Comparison of ENCODE assay signal across 8 cellular contexts in the genomic region with DNA sequence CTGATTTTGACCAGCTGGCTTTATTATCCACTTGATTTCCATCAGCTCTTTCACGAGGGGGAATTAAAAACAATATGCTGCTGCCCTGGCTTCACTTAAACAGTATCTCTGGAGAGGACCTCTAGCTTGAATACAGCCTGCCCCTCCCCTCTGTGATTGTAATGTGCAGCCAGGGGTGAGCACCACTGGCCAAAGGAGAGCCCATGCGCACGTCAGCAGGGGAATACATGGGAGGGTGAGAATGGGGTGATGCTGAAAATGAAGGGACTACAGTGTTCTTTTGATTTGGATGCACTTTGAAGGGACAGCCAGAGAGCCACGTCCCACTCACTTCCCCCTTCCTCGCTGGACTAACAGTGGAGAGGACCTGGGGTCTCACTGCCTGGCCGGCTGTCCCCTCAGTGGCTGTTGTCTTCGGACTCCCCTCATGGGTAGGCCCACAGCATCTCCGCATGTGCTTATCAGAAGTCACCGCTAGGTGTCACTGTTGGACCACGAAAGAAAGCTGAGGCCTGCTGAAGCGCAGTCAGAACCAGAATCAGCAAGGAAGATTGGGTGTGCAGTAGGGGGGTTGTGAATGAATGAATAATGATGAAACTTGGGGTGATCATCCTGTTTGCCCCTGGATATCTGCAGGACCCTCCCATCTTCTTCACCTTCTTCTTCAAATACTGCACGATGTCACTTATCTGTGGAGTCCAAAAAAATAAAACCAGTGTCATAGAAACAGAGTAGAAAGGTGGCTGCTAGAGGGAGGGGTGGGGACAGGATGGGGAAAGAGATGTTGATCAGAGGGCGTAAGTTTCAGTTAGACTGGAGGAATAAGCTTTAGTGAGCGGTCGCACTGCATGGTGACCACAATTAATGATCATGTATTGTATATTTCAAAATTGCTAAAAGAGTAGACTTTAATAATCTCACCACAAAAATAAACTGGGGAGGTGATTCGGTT. TPM values are rescaled to one million over a fixed set of nuclear protein-coding genes. Genes with fewer than 3 reads are reported as not detected.
A peak's percentile ranks its signal among the peaks of the same experiment; 100 is the strongest.
DNase-seq lines count a peak whose midpoint lies in the region; ATAC-seq and TF ChIP-seq lines count a peak whose summit lies in the region.

No MANE protein-coding gene starts in this region.

- DNase-seq in 8988T (peak; percentile 42), NCI-H2227 treated with DMSO at 0.1 percent for 48 hours (lab: John Stamatoyannopoulos, UW) (peak; percentile 63), choroid plexus epithelial cell (ENCODE audit: low read depth) (peak; percentile 71), right lobe of liver (peak; percentile 65 to 73 (median 66))
- DNase-seq in activated CD4-positive, alpha-beta T cell treated with anti-CD3 and anti-CD28 coated beads for 48 hours = peak; percentile 75
- peak; percentile 38 to 56 (median 41) for DNase-seq in stimulated activated CD4-positive, alpha-beta T cell treated with anti-CD3 and anti-CD28 coated beads, TNF-alpha, amount 100 ng/mL, for 24 hours (ENCODE audit: low read depth in 3 of 3)

- H3K36me3 ChIP-seq in right lobe of liver = no peaks in the 10 kb centered on the region

- peak; percentile 74 for TF ChIP-seq CTCF in choroid plexus epithelial cell (conservative IDR thresholded peaks at IDR 0.05; ENCODE audit: low read depth, low read length)
- peak; percentile 78 to 87 (median 82) for TF ChIP-seq CTCF in right lobe of liver (IDR thresholded peaks at IDR 0.05)

- WGBS in right lobe of liver (ENCODE audit: insufficient coverage, low coverage, low lambda C conversion rate, missing lambda C conversion rate) = 27% methylated on average over 13 of the region's 16 CpGs

- intact Hi-C loops in right lobe of liver (cut with DNase I) = loop anchor here (10.0 kb wide), 1 partner anchor 945 kb away; no protein-coding TSS in a partner anchor

- no peak overlapping the region for H3K4me3 ChIP-seq in choroid plexus epithelial cell (ENCODE audit: low read depth, low read length)
- H3K4me3 ChIP-seq in right lobe of liver = no peak overlapping the region

- H3K9me3 ChIP-seq in right lobe of liver = no peaks in the 10 kb centered on the region

- peaks cover 0 to 3% (median 0%) of the 10 kb centered on the region in 4 donors for H3K4me1 ChIP-seq in right lobe of liver

- ATAC-seq in GM18498 (IDR thresholded peaks at IDR 0.05; ENCODE audit: unreplicated experiment) = peak; percentile 79
- ATAC-seq in HG02970 (IDR thresholded peaks at IDR 0.05; ENCODE audit: low FRiP score, unreplicated experiment) = peak; percentile 62
- peak; percentile 87 to 94 (median 94) for ATAC-seq in right lobe of liver

- no peak for TF ChIP-seq POLR2A in right lobe of liver (IDR thresholded peaks at IDR 0.05)

- peak overlapping the region in 1 of 3 donors; percentile 10 for H3K27ac ChIP-seq in right lobe of liver

- H3K27me3 ChIP-seq in right lobe of liver = no peaks in the 10 kb centered on the region

RNA-seq across cellular contexts. Expression of a gene that starts 32.8 kb away (rescaled TPM):
- total RNA-seq in right lobe of liver = 1 to 10 TPM; 3.5 to 5.5 (median 4.0) TPM
